Comparison of ENCODE assay signal across 2 cellular contexts in genomic region chr9:36251428-36251827, GRCh38.
A peak's percentile ranks its signal among the peaks of the same experiment; 100 is the strongest.
TF ChIP-seq lines count a peak whose summit lies in the region.

No MANE protein-coding gene starts in this region.

TF ChIP-seq in liver, 16 proteins besides CTCF, POLR2A, EP300 and RAD21 (continued from another document):
- TF ChIP-seq FOXA2 (IDR thresholded peaks at IDR 0.05) (peak; percentile 64), HNF4G (IDR thresholded peaks at IDR 0.05) (peak; percentile 63), REST (IDR thresholded peaks at IDR 0.05) (no peak)

TF ChIP-seq in HepG2, 621 proteins besides CTCF, POLR2A, EP300 and RAD21 (continued from another document):
- TF ChIP-seq, protein P1, sequence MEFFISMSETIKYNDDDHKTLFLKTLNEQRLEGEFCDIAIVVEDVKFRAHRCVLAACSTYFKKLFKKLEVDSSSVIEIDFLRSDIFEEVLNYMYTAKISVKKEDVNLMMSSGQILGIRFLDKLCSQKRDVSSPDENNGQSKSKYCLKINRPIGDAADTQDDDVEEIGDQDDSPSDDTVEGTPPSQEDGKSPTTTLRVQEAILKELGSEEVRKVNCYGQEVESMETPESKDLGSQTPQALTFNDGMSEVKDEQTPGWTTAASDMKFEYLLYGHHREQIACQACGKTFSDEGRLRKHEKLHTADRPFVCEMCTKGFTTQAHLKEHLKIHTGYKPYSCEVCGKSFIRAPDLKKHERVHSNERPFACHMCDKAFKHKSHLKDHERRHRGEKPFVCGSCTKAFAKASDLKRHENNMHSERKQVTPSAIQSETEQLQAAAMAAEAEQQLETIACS (CRISPR knock-in tag; IDR thresholded peaks at IDR 0.05): no peak
- TF ChIP-seq GATA4 (IDR thresholded peaks at IDR 0.05; ENCODE audit: borderline replicate concordance, low read depth) (no peak), NFRKB (IDR thresholded peaks at IDR 0.05) (no peak)
